ENCODE assay signal across 9 cellular contexts in the genomic region with DNA sequence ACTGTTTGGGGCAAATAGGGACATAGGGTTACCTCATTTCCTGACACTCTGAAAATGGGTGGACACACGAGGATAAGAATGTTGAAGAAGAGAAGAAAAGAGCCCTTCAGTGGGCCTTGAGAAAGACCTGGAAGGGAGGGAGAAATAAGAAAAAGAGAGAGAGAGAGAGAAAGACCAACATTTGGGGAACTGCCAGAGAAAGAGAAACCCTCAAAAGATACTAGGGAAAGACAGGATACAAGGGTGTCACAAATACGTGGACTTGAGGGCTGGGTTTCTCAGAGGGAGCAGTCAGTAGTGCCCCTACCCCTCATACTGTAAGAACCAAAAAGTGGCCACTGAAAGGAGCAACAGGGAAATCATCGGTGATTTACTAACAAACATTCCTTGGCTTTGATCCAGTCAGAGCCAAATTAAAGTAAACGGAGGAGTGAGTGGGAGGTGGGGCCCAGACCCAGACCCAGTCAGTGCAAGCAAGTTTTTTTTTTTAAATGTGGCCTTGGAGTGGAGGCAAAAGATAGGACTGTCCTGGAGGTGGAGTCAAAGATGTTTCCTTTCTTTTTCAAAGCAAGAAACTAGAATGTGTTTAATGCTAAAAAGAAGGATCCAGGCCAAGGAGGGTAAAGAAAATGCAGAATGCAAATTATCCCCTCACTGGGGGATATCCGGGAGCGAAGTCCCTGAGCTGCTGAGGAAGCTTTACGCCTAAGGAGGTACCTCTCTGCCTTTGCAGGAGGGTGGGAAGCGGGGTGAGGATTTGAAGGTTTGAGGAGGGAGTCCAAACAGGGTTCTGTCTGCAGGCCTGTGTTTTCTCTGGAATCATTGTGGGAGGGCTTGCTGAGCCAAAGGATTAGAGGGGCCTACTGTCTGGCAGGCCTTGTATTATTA.
DNase-seq lines count a peak whose midpoint lies in the region; ATAC-seq and TF ChIP-seq lines count a peak whose summit lies in the region.
"Had no signal": no experiment of that assay in that cellular context is flagged by ENCODE, and none has a peak within 500 bp of the region (broad histone marks: within the 10 kb centered on the region; RNA-seq: fewer than 3 reads in every experiment).

No MANE protein-coding gene starts in this region.

- H3K9ac ChIP-seq in liver (ENCODE audit: low read depth in 1 of 2, low read length in 2 of 2), result peak overlapping the region in 1 of 2 donors; percentile 43

- no peaks in the 10 kb centered on the region for H3K9me3 ChIP-seq in liver (ENCODE audit: control insufficient read depth in 4 of 4, low read length in 3 of 4)
- no peaks in the 10 kb centered on the region for H3K9me3 ChIP-seq in upper lobe of right lung

- H3K27me3 ChIP-seq in liver (ENCODE audit: control insufficient read depth in 4 of 4, insufficient read depth in 4 of 4, low read length in 3 of 4), result no peaks in the 10 kb centered on the region
- H3K27me3 ChIP-seq in upper lobe of right lung, result no peaks in the 10 kb centered on the region

- whole genome bisulfite sequencing in liver, result 50% methylated on average over 8 of the region's 8 CpGs

- no peaks in the 10 kb centered on the region for H3K27me3 Mint-ChIP-seq in activated naive CD4-positive, alpha-beta T cell treated with anti-CD3 and anti-CD28 coated beads for 36 hours (ENCODE audit: low read depth)

- peak overlapping the region; percentile 92 for H3K27ac Mint-ChIP-seq in activated naive CD4-positive, alpha-beta T cell treated with anti-CD3 and anti-CD28 coated beads for 36 hours

- H3K4me1 ChIP-seq in liver (ENCODE audit: control insufficient read depth in 4 of 4, insufficient read depth in 4 of 4, low read length in 3 of 4) (peaks cover 11 to 35% (median 24%) of the 10 kb centered on the region in 4 donors), upper lobe of right lung (peaks cover 11% of the 10 kb centered on the region)

- ATAC-seq in upper lobe of right lung (peak; percentile 31), HG02759 (IDR thresholded peaks at IDR 0.05; ENCODE audit: unreplicated experiment) (no peak)

- DNase-seq in activated naive CD4-positive, alpha-beta T cell treated with anti-CD3 and anti-CD28 coated beads for 36 hours, result no peak
- no peak for DNase-seq in activated naive CD4-positive, alpha-beta T cell treated with Interleukin-2 at 50 U/mL for 16 hours
- peak; percentile 34 for DNase-seq in astrocyte of the hippocampus (ENCODE audit: low read depth, low spot score)
- no peak for DNase-seq in upper lobe of right lung
- no peak for DNase-seq in HCEC 1CT
- no peak for DNase-seq in stimulated activated CD4-positive, alpha-beta T cell treated with anti-CD3 and anti-CD28 coated beads, Interleukin-15, amount 100 ng/mL, for 24 hours

- H3K4me3 Mint-ChIP-seq in activated naive CD4-positive, alpha-beta T cell treated with anti-CD3 and anti-CD28 coated beads for 36 hours, result peak overlapping the region; percentile 69

- intact Hi-C loops in activated naive CD4-positive, alpha-beta T cell treated with anti-CD3 and anti-CD28 coated beads for 36 hours (cut with micrococcal nuclease), result loop anchor here (5.0 kb wide), 1 partner anchor 609 kb away; no protein-coding TSS in a partner anchor
- intact Hi-C loops in upper lobe of right lung (cut with DNase I), result no loop called here

- no peak for TF ChIP-seq RAD21 in liver (IDR thresholded peaks at IDR 0.05)

- H3K9me3 Mint-ChIP-seq in activated naive CD4-positive, alpha-beta T cell treated with anti-CD3 and anti-CD28 coated beads for 36 hours, result no peaks in the 10 kb centered on the region

- H3K4me3 ChIP-seq in liver (ENCODE audit: low read depth in 1 of 3, low read length in 3 of 3) (no peak overlapping the region), upper lobe of right lung (no peak overlapping the region)

- CTCF ChIA-PET in activated naive CD4-positive, alpha-beta T cell treated with anti-CD3 and anti-CD28 coated beads for 36 hours (lab: Charles Lee), result no interaction called here

- peak overlapping the region; percentile 78 to 82 for H3K27ac ChIP-seq in liver (ENCODE audit: low read depth in 1 of 2, low read length in 2 of 2)
- H3K27ac ChIP-seq in upper lobe of right lung, result peak overlapping the region; percentile 32
- H3K27ac ChIP-seq: HL-60 had no signal

- peaks cover 79% of the 10 kb centered on the region for H3K36me3 Mint-ChIP-seq in activated naive CD4-positive, alpha-beta T cell treated with anti-CD3 and anti-CD28 coated beads for 36 hours (ENCODE audit: low read depth)

- no peaks in the 10 kb centered on the region for H3K36me3 ChIP-seq in liver (ENCODE audit: control insufficient read depth in 4 of 4, insufficient read depth in 3 of 4, low read depth in 1 of 4, low read length in 3 of 4)
- H3K36me3 ChIP-seq in upper lobe of right lung, result no peaks in the 10 kb centered on the region

- peaks cover 69% of the 10 kb centered on the region for H3K4me1 Mint-ChIP-seq in activated naive CD4-positive, alpha-beta T cell treated with anti-CD3 and anti-CD28 coated beads for 36 hours (ENCODE audit: low read depth)

- TF ChIP-seq CTCF in liver (IDR thresholded peaks at IDR 0.05; ENCODE audit: low read depth, low read length, missing input control) (no peak), upper lobe of right lung (IDR thresholded peaks at IDR 0.05) (no peak)

TF ChIP-seq in liver, 16 proteins besides CTCF, POLR2A, EP300 and RAD21:
- no peak for TF ChIP-seq FOXA1 (IDR thresholded peaks at IDR 0.05)
- no peak for TF ChIP-seq RXRA (IDR thresholded peaks at IDR 0.05)
- no peak for TF ChIP-seq GABPA (IDR thresholded peaks at IDR 0.05 in 1 of 2, conservative IDR thresholded peaks at IDR 0.05 in 1 of 2)
- TF ChIP-seq NR2F2 (IDR thresholded peaks at IDR 0.05), result no peak
- TF ChIP-seq, protein P1, sequence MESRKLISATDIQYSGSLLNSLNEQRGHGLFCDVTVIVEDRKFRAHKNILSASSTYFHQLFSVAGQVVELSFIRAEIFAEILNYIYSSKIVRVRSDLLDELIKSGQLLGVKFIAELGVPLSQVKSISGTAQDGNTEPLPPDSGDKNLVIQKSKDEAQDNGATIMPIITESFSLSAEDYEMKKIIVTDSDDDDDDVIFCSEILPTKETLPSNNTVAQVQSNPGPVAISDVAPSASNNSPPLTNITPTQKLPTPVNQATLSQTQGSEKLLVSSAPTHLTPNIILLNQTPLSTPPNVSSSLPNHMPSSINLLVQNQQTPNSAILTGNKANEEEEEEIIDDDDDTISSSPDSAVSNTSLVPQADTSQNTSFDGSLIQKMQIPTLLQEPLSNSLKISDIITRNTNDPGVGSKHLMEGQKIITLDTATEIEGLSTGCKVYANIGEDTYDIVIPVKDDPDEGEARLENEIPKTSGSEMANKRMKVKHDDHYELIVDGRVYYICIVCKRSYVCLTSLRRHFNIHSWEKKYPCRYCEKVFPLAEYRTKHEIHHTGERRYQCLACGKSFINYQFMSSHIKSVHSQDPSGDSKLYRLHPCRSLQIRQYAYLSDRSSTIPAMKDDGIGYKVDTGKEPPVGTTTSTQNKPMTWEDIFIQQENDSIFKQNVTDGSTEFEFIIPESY (IDR thresholded peaks at IDR 0.05), result no peak
- TF ChIP-seq, protein P2, sequence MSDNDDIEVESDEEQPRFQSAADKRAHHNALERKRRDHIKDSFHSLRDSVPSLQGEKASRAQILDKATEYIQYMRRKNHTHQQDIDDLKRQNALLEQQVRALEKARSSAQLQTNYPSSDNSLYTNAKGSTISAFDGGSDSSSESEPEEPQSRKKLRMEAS (IDR thresholded peaks at IDR 0.05), result no peak
- TF ChIP-seq, protein P3, sequence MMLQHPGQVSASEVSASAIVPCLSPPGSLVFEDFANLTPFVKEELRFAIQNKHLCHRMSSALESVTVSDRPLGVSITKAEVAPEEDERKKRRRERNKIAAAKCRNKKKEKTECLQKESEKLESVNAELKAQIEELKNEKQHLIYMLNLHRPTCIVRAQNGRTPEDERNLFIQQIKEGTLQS (IDR thresholded peaks at IDR 0.05), result no peak
- TF ChIP-seq TAF1 (conservative IDR thresholded peaks at IDR 0.05), result no peak
- TF ChIP-seq JUND (IDR thresholded peaks at IDR 0.05), result no peak
- TF ChIP-seq, protein P4, sequence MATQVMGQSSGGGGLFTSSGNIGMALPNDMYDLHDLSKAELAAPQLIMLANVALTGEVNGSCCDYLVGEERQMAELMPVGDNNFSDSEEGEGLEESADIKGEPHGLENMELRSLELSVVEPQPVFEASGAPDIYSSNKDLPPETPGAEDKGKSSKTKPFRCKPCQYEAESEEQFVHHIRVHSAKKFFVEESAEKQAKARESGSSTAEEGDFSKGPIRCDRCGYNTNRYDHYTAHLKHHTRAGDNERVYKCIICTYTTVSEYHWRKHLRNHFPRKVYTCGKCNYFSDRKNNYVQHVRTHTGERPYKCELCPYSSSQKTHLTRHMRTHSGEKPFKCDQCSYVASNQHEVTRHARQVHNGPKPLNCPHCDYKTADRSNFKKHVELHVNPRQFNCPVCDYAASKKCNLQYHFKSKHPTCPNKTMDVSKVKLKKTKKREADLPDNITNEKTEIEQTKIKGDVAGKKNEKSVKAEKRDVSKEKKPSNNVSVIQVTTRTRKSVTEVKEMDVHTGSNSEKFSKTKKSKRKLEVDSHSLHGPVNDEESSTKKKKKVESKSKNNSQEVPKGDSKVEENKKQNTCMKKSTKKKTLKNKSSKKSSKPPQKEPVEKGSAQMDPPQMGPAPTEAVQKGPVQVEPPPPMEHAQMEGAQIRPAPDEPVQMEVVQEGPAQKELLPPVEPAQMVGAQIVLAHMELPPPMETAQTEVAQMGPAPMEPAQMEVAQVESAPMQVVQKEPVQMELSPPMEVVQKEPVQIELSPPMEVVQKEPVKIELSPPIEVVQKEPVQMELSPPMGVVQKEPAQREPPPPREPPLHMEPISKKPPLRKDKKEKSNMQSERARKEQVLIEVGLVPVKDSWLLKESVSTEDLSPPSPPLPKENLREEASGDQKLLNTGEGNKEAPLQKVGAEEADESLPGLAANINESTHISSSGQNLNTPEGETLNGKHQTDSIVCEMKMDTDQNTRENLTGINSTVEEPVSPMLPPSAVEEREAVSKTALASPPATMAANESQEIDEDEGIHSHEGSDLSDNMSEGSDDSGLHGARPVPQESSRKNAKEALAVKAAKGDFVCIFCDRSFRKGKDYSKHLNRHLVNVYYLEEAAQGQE (IDR thresholded peaks at IDR 0.05), result no peak
- no peak for TF ChIP-seq HNF4A (conservative IDR thresholded peaks at IDR 0.05)
- no peak for TF ChIP-seq YY1 (IDR thresholded peaks at IDR 0.05)
- no peak for TF ChIP-seq HNF4G (IDR thresholded peaks at IDR 0.05)
- no peak for TF ChIP-seq EGR1 (IDR thresholded peaks at IDR 0.05; ENCODE audit: low read depth in 2 of 2)
- no peak for TF ChIP-seq SP1 (IDR thresholded peaks at IDR 0.05)
- TF ChIP-seq FOXA2 (IDR thresholded peaks at IDR 0.05), result no peak
